Comparison of ENCODE assay signal across 11 cellular contexts in the genomic region with DNA sequence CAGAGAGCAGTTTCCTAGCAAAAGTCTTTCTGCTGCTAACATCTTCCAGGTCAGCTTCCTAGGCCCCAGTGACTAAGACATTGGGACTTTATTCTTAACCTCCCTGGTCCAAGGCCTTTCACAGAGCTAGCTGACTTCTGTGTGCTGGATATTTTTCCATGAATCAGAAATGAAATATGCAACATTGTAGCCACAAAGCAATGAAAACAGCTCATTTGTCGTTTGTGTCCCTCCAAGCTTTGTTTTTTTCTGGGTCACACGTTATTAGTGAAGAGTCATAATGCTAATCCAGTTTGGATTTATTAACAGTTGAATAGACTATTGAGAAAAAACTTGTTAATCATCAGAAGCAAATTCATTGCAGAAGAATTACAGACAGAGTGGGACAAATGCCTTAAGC.
DNase-seq lines count a peak whose midpoint lies in the region; ATAC-seq and TF ChIP-seq lines count a peak whose summit lies in the region.
"Had no signal": no experiment of that assay in that cellular context is flagged by ENCODE, and none has a peak within 500 bp of the region (broad histone marks: within the 10 kb centered on the region; RNA-seq: fewer than 3 reads in every experiment).

No MANE protein-coding gene starts in this region.

- H3K36me3 ChIP-seq in muscle layer of duodenum (ENCODE audit: control insufficient read depth in 1 of 2, insufficient read depth in 2 of 2, low read length in 2 of 2) = no peaks in the 10 kb centered on the region

- no peaks in the 10 kb centered on the region for H3K27me3 ChIP-seq in muscle layer of duodenum (ENCODE audit: low read depth, low read length)

- peak; percentile 87 for DNase-seq in AG08395 (ENCODE audit: low spot score)
- DNase-seq in HT1080 (ENCODE audit: low read depth) = peak; percentile 94
- DNase-seq in cardiac fibroblast (ENCODE audit: low read depth in 2 of 2) = peak; percentile 87 to 96
- DNase-seq in cerebellum (ENCODE audit: low spot score) = no peak
- DNase-seq: activated CD4-positive, alpha-beta T cell treated with anti-CD3 and anti-CD28 coated beads for 1 hour; glutamatergic neuron; NCI-H1105 had no signal

- TF ChIP-seq CTCF in cardiac fibroblast (IDR thresholded peaks at IDR 0.05; ENCODE audit: low read depth, low read length) = no peak

- H3K9me3 ChIP-seq in muscle layer of duodenum (ENCODE audit: control insufficient read depth in 1 of 2, low read length in 2 of 2) = no peaks in the 10 kb centered on the region

- peak overlapping the region; percentile 65 for H3K27ac ChIP-seq in muscle layer of duodenum (ENCODE audit: low read length)

- no peak overlapping the region for H3K4me3 ChIP-seq in cardiac fibroblast (replicated peaks in 1 of 2; ENCODE audit: low read depth in 2 of 2, low read length in 2 of 2)
- H3K4me3 ChIP-seq in muscle layer of duodenum (ENCODE audit: low read depth in 1 of 2, low read length in 2 of 2) = no peak overlapping the region

- ATAC-seq in HG02610 (IDR thresholded peaks at IDR 0.05; ENCODE audit: unreplicated experiment) (no peak), GM18861 (IDR thresholded peaks at IDR 0.05; ENCODE audit: unreplicated experiment) (no peak), HG03571 (IDR thresholded peaks at IDR 0.05; ENCODE audit: unreplicated experiment) (no peak)

- H3K4me1 ChIP-seq in muscle layer of duodenum (ENCODE audit: control insufficient read depth in 1 of 2, insufficient read depth in 2 of 2, low read length in 2 of 2) = peaks cover 33 to 40% of the 10 kb centered on the region in 2 donors
